Comparison of ENCODE assay signal across 8 cellular contexts in the genomic region with DNA sequence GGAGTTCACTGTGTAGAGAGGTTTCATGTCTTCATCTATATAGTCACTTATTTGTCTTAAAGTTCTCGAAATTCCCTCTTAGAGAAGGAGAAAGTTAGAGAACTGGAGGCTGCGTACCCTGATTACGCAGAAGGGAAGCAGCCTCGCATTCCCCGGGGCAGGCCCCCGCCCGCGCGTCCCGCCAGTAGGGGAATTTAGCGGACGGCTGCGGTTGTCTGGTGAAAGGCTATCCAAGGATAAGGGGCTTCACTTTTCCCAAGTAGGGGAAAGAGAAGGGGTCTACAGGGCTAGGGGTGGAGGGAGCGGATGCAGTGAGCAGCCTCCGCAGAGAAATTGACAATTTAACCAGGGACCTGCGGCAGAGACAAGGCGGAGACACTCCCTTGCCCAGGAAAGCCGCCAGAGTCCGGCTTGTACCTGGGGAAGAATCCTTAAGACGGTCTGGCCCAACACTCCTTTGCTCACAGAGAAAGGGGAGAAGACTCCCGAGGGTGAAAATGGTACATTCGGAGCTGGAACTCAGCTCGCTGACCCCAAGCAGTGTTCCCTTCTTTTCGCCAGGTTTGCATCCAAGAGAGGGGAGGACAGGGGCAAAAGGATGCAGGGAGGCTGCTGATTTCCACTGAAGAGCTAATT. TPM values are rescaled to one million over a fixed set of nuclear protein-coding genes. Genes with fewer than 3 reads are reported as not detected.
DNase-seq lines count a peak whose midpoint lies in the region; ATAC-seq and TF ChIP-seq lines count a peak whose summit lies in the region.

No MANE protein-coding gene starts in this region.

- H3K9me3 ChIP-seq in esophagus (ENCODE audit: control insufficient read depth in 2 of 2, insufficient read depth in 1 of 2, low read depth in 1 of 2, low read length in 1 of 2) (peaks cover 0 to 2% of the 10 kb centered on the region in 2 donors), mucosa of descending colon (no peaks in the 10 kb centered on the region), upper lobe of right lung (no peaks in the 10 kb centered on the region)

- H3K4me1 ChIP-seq in esophagus (ENCODE audit: control insufficient read depth in 2 of 2, insufficient read depth in 2 of 2, low read length in 1 of 2) (peaks cover 0 to 6% of the 10 kb centered on the region in 2 donors), mucosa of descending colon (ENCODE audit: low read depth) (no peaks in the 10 kb centered on the region), upper lobe of right lung (peaks cover 16% of the 10 kb centered on the region)

- no peaks in the 10 kb centered on the region for H3K27me3 ChIP-seq in esophagus (ENCODE audit: control insufficient read depth in 1 of 2, insufficient read depth in 2 of 2, low read length in 2 of 2)
- no peaks in the 10 kb centered on the region for H3K27me3 ChIP-seq in upper lobe of right lung

- H3K4me3 ChIP-seq in esophagus (ENCODE audit: low read depth in 1 of 2, low read length in 2 of 2) (peak overlapping the region; percentile 34 to 53), mucosa of descending colon (peak overlapping the region; percentile 26), upper lobe of right lung (peak overlapping the region; percentile 76)

- intact Hi-C loops in mucosa of descending colon (cut with DNase I, micrococcal nuclease) (no loop called here), upper lobe of right lung (cut with DNase I) (no loop called here)

- 9 to 16% methylated on average over 24 of the region's 24 CpGs for WGBS in esophagus, 2 donors

- DNase-seq in NCI-H82 (lab: John Stamatoyannopoulos, UW) (peak; percentile 53), NCI-H82 treated with DMSO at 0.1 percent for 48 hours (lab: John Stamatoyannopoulos, UW; ENCODE audit: unreplicated experiment) (no peak), mucosa of descending colon (peak; percentile 6 to 23 (median 22)), upper lobe of right lung (peak; percentile 68), AML-193 (lab: John Stamatoyannopoulos, UW) (no peak)
- no peak for DNase-seq in activated CD4-positive, CD25-positive, alpha-beta regulatory T cell treated with anti-CD3 and anti-CD28 coated beads, Interleukin-2, amount 50 U/mL, for 72 hours

- TF ChIP-seq CTCF in mucosa of descending colon (IDR thresholded peaks at IDR 0.05) (no peak), upper lobe of right lung (IDR thresholded peaks at IDR 0.05) (no peak)

- H3K36me3 ChIP-seq in esophagus (ENCODE audit: control insufficient read depth in 2 of 2, insufficient read depth in 2 of 2, low read length in 1 of 2) (no peaks in the 10 kb centered on the region), mucosa of descending colon (ENCODE audit: low read depth) (no peaks in the 10 kb centered on the region), upper lobe of right lung (no peaks in the 10 kb centered on the region)

- ATAC-seq in mucosa of descending colon (peak; percentile 10), upper lobe of right lung (peak; percentile 2), GM21737 (IDR thresholded peaks at IDR 0.05; ENCODE audit: unreplicated experiment) (no peak)

- H3K27ac ChIP-seq in esophagus (ENCODE audit: low read depth in 2 of 2, low read length in 1 of 2) (peak overlapping the region; percentile 60 to 92), upper lobe of right lung (peak overlapping the region; percentile 94)

RNA-seq across cellular contexts. Expression of a gene that starts 1.0 kb away (rescaled TPM):
- polyA plus RNA-seq in esophagus = under 1 TPM; 0.67 to 0.79 TPM
- total RNA-seq in mucosa of descending colon (10 to 100 TPM in 1 of 3 donors, 1 to 10 TPM in 2; 1.9 to 14.5 (median 2.7) TPM), upper lobe of right lung (12.8 TPM)

Comparison
In these comparisons a context has a peak if more than half of its experiments do, and no peak if none do; other contexts are left out.
1. DNase-seq: peak in NCI-H82 (single experiment), mucosa of descending colon (3 of 3) and upper lobe of right lung (single experiment); none in NCI-H82 treated with DMSO at 0.1 percent for 48 hours (single experiment), AML-193 (0 of 2) and activated CD4-positive, CD25-positive, alpha-beta regulatory T cell treated with anti-CD3 and anti-CD28 coated beads, Interleukin-2, amount 50 U/mL, for 72 hours (single experiment).
2. H3K4me3 ChIP-seq: peak in every context shown above with its lines; median percentile 76 in upper lobe of right lung; 44 in esophagus; 26 in mucosa of descending colon.